In the genomic region with DNA sequence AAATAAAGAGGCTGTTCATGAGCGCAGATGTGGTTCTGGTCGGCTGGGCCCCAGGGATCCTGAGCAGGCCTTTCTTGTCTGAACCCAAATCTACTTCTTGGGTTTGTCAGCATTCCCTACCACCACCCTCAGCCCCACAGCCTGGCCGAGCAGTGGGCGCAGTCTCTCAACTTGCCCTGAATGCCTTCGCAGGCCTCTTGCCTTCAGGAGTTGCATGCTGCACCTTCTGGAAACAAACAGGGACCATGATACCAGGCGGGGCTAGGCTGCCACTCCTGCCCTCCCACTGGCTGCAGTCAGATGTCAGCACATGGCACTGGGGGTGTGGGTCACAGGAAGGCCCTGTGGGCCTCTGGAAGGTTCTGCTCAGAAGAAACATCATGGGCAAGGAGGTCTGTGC, we compare ENCODE assay signal across 32 cellular contexts.
"Had no signal": no experiment of that assay in that cellular context is flagged by ENCODE, and none has a peak within 500 bp of the region (broad histone marks: within the 10 kb centered on the region; RNA-seq: fewer than 3 reads in every experiment).

No MANE protein-coding gene starts in this region.

- H3K4me1 Mint-ChIP-seq: nephron had no signal

- H3K9me3 Mint-ChIP-seq: memory B cell; neural progenitor cell; stimulated activated naive B cell treated with anti-CD40 and anti-IgM and Interleukin-4, amounts not matched to agents 10 μg/mL and 1 μg/mL and 100 μg/mL, for 72 hours; stimulated activated naive CD8-positive, alpha-beta T cell treated with anti-CD3 and anti-CD28 coated beads, Interleukin-15, Interleukin-2, amounts not matched to agents 100 ng/mL and 50 ng/mL, for 24 hours had no signal

- DNase-seq: colonic mucosa; effector CD8-positive, alpha-beta T cell; endodermal cell; foreskin fibroblast; gastrocnemius medialis; head of caudate nucleus; hippocampal formation; kidney glomerular epithelial cell; left colon; left ventricle myocardium inferior; naive thymus-derived CD4-positive, alpha-beta T cell; nucleus accumbens; psoas muscle; small intestine; stimulated activated CD4-positive, alpha-beta T cell treated with anti-CD3 and anti-CD28 coated beads, Interleukin-15, amount 100 ng/mL, for 24 hours; stimulated activated CD4-positive, alpha-beta T cell treated with anti-CD3 and anti-CD28 coated beads, Interleukin-2, amount 100 ng/mL, for 48 hours; stimulated activated naive B cell treated with anti-CD40 and anti-IgM and Interleukin-4, amounts not matched to agents 10 μg/mL and 1 μg/mL and 100 μg/mL, for 72 hours; transverse colon; upper lobe of right lung; uterus had no signal

- ATAC-seq: esophagus mucosa; gastrocnemius medialis; left colon; naive thymus-derived CD4-positive, alpha-beta T cell; psoas muscle; right cardiac atrium; stimulated activated naive B cell treated with anti-CD40 and anti-IgM and Interleukin-4, amounts not matched to agents 10 μg/mL and 1 μg/mL and 100 μg/mL, for 72 hours; upper lobe of right lung had no signal

- H3K27me3 ChIP-seq: colonic mucosa, neural progenitor cell, ovary, suprapubic skin, transverse colon, upper lobe of right lung, uterus had no signal

- H3K36me3 ChIP-seq: colonic mucosa, gastrocnemius medialis, left ventricle myocardium inferior, neural progenitor cell, ovary, suprapubic skin, transverse colon, upper lobe of right lung, uterus had no signal

- H3K9ac ChIP-seq: neural progenitor cell had no signal

- H3K36me3 Mint-ChIP-seq: memory B cell; neural progenitor cell; stimulated activated naive B cell treated with anti-CD40 and anti-IgM and Interleukin-4, amounts not matched to agents 10 μg/mL and 1 μg/mL and 100 μg/mL, for 72 hours had no signal

- H3K27ac Mint-ChIP-seq: dendritic cell treated with granulocyte-macrophage colony-stimulating factor and Interleukin-4, amounts not matched to agents 40 ng/mL and 50 ng/mL, for 4 days; endodermal cell; memory B cell; mesothelial cell of epicardium; naive thymus-derived CD4-positive, alpha-beta T cell; nephron; neural progenitor cell; stimulated activated naive CD8-positive, alpha-beta T cell treated with anti-CD3 and anti-CD28 coated beads, Interleukin-15, Interleukin-2, amounts not matched to agents 100 ng/mL and 50 ng/mL, for 24 hours had no signal

- H3K4me2 ChIP-seq: neural progenitor cell had no signal

- H3K9me3 ChIP-seq: colonic mucosa, gastrocnemius medialis, left ventricle myocardium inferior, ovary, psoas muscle, suprapubic skin, transverse colon, upper lobe of right lung, uterus had no signal

- H3K27ac ChIP-seq: colonic mucosa, epithelial cell of prostate, gastrocnemius medialis, left ventricle myocardium inferior, neural progenitor cell, ovary, psoas muscle, suprapubic skin, transverse colon, upper lobe of right lung, uterus had no signal

- H2AFZ ChIP-seq: neural progenitor cell had no signal

- H3K4me3 Mint-ChIP-seq: dendritic cell treated with granulocyte-macrophage colony-stimulating factor and Interleukin-4, amounts not matched to agents 40 ng/mL and 50 ng/mL, for 4 days; endodermal cell; memory B cell; mesothelial cell of epicardium; naive thymus-derived CD4-positive, alpha-beta T cell; nephron; neural progenitor cell; stimulated activated naive B cell treated with anti-CD40 and anti-IgM and Interleukin-4, amounts not matched to agents 10 μg/mL and 1 μg/mL and 100 μg/mL, for 72 hours; stimulated activated naive CD8-positive, alpha-beta T cell treated with anti-CD3 and anti-CD28 coated beads, Interleukin-15, Interleukin-2, amounts not matched to agents 100 ng/mL and 50 ng/mL, for 24 hours had no signal

- H3K4me3 ChIP-seq: colonic mucosa, gastrocnemius medialis, left ventricle myocardium inferior, lung, neural progenitor cell, ovary, psoas muscle, suprapubic skin, transverse colon, upper lobe of right lung, uterus had no signal

- H3K4me1 ChIP-seq: colonic mucosa, gastrocnemius medialis, psoas muscle, suprapubic skin, transverse colon, upper lobe of right lung, uterus had no signal
